ENCODE assay signal across 8 cellular contexts in the genomic region with DNA sequence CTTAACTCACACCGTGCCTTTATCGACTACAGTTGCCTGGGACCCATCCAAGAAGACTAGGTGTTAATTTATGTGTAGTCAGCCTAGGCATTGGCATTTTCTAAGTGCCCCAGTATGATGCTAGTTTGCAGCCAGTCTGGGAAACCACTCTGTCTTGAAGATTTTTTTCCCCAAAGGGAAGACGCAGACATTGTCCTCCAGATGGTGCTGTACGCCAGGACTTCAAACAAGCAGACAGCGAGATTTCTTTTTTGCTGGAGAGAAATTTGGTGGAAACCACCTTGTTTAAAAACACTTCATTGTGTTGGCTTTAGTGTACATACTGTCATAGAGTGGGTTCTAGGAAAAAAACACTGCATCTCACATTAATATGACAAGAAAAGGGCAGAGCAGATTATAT. TPM values are rescaled to one million over a fixed set of nuclear protein-coding genes. Genes with fewer than 3 reads are reported as not detected.
DNase-seq lines count a peak whose midpoint lies in the region; ATAC-seq, FAIRE-seq and TF ChIP-seq lines count a peak whose summit lies in the region.

No MANE protein-coding gene starts in this region.

- H3K27ac Mint-ChIP-seq in activated T-helper 2 cell treated with anti-CD3 and anti-CD28 coated beads, Interferon-gamma antibody, Interleukin-2, Interleukin-4, amounts not matched to agents 10 μg/mL and 5 μg/mL and 100 μg/mL, durations not matched to agents 14 hours and 24 hours and 36 hours: no peak overlapping the region

- peak overlapping the region; percentile 66 for H3K4me2 ChIP-seq in BLaER1

- H3K36me3 ChIP-seq in BLaER1: peaks cover 28% of the 10 kb centered on the region
- H3K36me3 ChIP-seq in bronchial epithelial cell (ENCODE audit: control insufficient read depth, insufficient read depth, low read length): no peaks in the 10 kb centered on the region
- H3K36me3 ChIP-seq in vagina: no peaks in the 10 kb centered on the region

- H3K4me1 Mint-ChIP-seq in activated T-helper 2 cell treated with anti-CD3 and anti-CD28 coated beads, Interferon-gamma antibody, Interleukin-2, Interleukin-4, amounts not matched to agents 10 μg/mL and 5 μg/mL and 100 μg/mL, durations not matched to agents 14 hours and 24 hours and 36 hours (ENCODE audit: low read depth): peaks cover 10% of the 10 kb centered on the region

- DNase-seq in GM13977 (ENCODE audit: low spot score) (peak; percentile 37), NCI-H2107 treated with DMSO at 0.1 percent for 48 hours (lab: John Stamatoyannopoulos, UW; ENCODE audit: unreplicated experiment) (peak; percentile 35), bronchial epithelial cell (ENCODE audit: low read depth) (peak; percentile 58), occipital lobe (lab: John Stamatoyannopoulos, UW) (peak; percentile 17), vagina (ENCODE audit: extremely low spot score in 2 of 2) (no peak)
- DNase-seq in activated T-helper 2 cell treated with anti-CD3 and anti-CD28 coated beads, Interferon-gamma antibody, Interleukin-2, Interleukin-4, amounts not matched to agents 10 μg/mL and 5 μg/mL and 100 μg/mL, durations not matched to agents 14 hours and 24 hours and 36 hours (ENCODE audit: low spot score): no peak

- TF ChIP-seq POLR2A in vagina (IDR thresholded peaks at IDR 0.05): no peak

- peaks cover 55% of the 10 kb centered on the region for H3K4me1 ChIP-seq in BLaER1
- H3K4me1 ChIP-seq in vagina: no peaks in the 10 kb centered on the region

- H3K27me3 ChIP-seq in BLaER1 (no peaks in the 10 kb centered on the region), bronchial epithelial cell (ENCODE audit: control insufficient read depth, insufficient read depth, low read length) (no peaks in the 10 kb centered on the region), vagina (no peaks in the 10 kb centered on the region)

- intact Hi-C loops in vagina (cut with DNase I): no loop called here
- intact Hi-C loops in activated T-helper 2 cell treated with anti-CD3 and anti-CD28 coated beads, Interferon-gamma antibody, Interleukin-2, Interleukin-4, amounts not matched to agents 10 μg/mL and 5 μg/mL and 100 μg/mL, durations not matched to agents 14 hours and 24 hours and 36 hours (cut with micrococcal nuclease): loop anchor here (5.0 kb wide), 1 partner anchor 58 kb away; no protein-coding TSS in a partner anchor

- peak overlapping the region; percentile 48 for H3K9ac ChIP-seq in BLaER1

- FAIRE-seq in bronchial epithelial cell (lab: Jason Lieb, UNC): no peak

- no peak overlapping the region for H3K4me3 Mint-ChIP-seq in activated T-helper 2 cell treated with anti-CD3 and anti-CD28 coated beads, Interferon-gamma antibody, Interleukin-2, Interleukin-4, amounts not matched to agents 10 μg/mL and 5 μg/mL and 100 μg/mL, durations not matched to agents 14 hours and 24 hours and 36 hours (ENCODE audit: low read depth)

- no peaks in the 10 kb centered on the region for H3K9me3 Mint-ChIP-seq in activated T-helper 2 cell treated with anti-CD3 and anti-CD28 coated beads, Interferon-gamma antibody, Interleukin-2, Interleukin-4, amounts not matched to agents 10 μg/mL and 5 μg/mL and 100 μg/mL, durations not matched to agents 14 hours and 24 hours and 36 hours

- H4K20me1 ChIP-seq in BLaER1: peaks cover under 1% of the 10 kb centered on the region; the same call in 1 of the 2 replicates

- no peaks in the 10 kb centered on the region for H3K36me3 Mint-ChIP-seq in activated T-helper 2 cell treated with anti-CD3 and anti-CD28 coated beads, Interferon-gamma antibody, Interleukin-2, Interleukin-4, amounts not matched to agents 10 μg/mL and 5 μg/mL and 100 μg/mL, durations not matched to agents 14 hours and 24 hours and 36 hours (ENCODE audit: low read depth)

- H3K27ac ChIP-seq in BLaER1 (peak overlapping the region; percentile 82), vagina (no peak overlapping the region)

- ATAC-seq in HG03520 (IDR thresholded peaks at IDR 0.05; ENCODE audit: unreplicated experiment): no peak

- peak overlapping the region; percentile 65 for H3K4me3 ChIP-seq in BLaER1
- H3K4me3 ChIP-seq in bronchial epithelial cell (ENCODE audit: low read depth, low read length): no peak overlapping the region
- H3K4me3 ChIP-seq in vagina: no peak overlapping the region

- in situ Hi-C loops in GM13977 (cut with MboI; ENCODE audit: low pct_unique_long_range_greater_than_20kb, low sequenced_read_pairs, unreplicated experiment): no loop called here

- no peaks in the 10 kb centered on the region for H3K27me3 Mint-ChIP-seq in activated T-helper 2 cell treated with anti-CD3 and anti-CD28 coated beads, Interferon-gamma antibody, Interleukin-2, Interleukin-4, amounts not matched to agents 10 μg/mL and 5 μg/mL and 100 μg/mL, durations not matched to agents 14 hours and 24 hours and 36 hours (ENCODE audit: low read depth)

- H3K9me3 ChIP-seq in BLaER1 (no peaks in the 10 kb centered on the region), vagina (no peaks in the 10 kb centered on the region)

- peak; percentile 69 for TF ChIP-seq CTCF in GM13977 (IDR thresholded peaks at IDR 0.05; ENCODE audit: extremely low read depth, insufficient read depth, missing control alignments)
- TF ChIP-seq CTCF in bronchial epithelial cell (IDR thresholded peaks at IDR 0.05; ENCODE audit: insufficient read depth, low read length, severe bottlenecking): peak; percentile 56
- no peak for TF ChIP-seq CTCF in vagina (IDR thresholded peaks at IDR 0.05)

RNA-seq across cellular contexts. Expression of a gene that starts 30.0 kb away (rescaled TPM):
- total RNA-seq in bronchial epithelial cell (0.53 and 1.9 TPM in 2 replicates), occipital lobe (12.2 TPM), vagina (14.2 TPM)
- 11.4 and 12.3 TPM in 2 replicates for total RNA-seq in activated T-helper 2 cell treated with anti-CD3 and anti-CD28 coated beads, Interferon-gamma antibody, Interleukin-2, Interleukin-4, amounts not matched to agents 10 μg/mL and 5 μg/mL and 100 μg/mL, durations not matched to agents 14 hours and 24 hours and 36 hours

RNA-seq across cellular contexts. Expression of a gene that starts 35.4 kb away (rescaled TPM):
- total RNA-seq in bronchial epithelial cell (0.26 and 0.64 TPM in 2 replicates), occipital lobe (12.6 TPM), vagina (15.7 TPM)
- total RNA-seq in activated T-helper 2 cell treated with anti-CD3 and anti-CD28 coated beads, Interferon-gamma antibody, Interleukin-2, Interleukin-4, amounts not matched to agents 10 μg/mL and 5 μg/mL and 100 μg/mL, durations not matched to agents 14 hours and 24 hours and 36 hours: 0.39 and 0.48 TPM in 2 replicates

Comparison
In these comparisons a context has a peak if more than half of its experiments do, and no peak if none do; other contexts are left out.
1. DNase-seq: peak in GM13977 (single experiment), NCI-H2107 treated with DMSO at 0.1 percent for 48 hours (single experiment), bronchial epithelial cell (single experiment) and occipital lobe (single experiment); none in vagina (0 of 2) and activated T-helper 2 cell treated with anti-CD3 and anti-CD28 coated beads, Interferon-gamma antibody, Interleukin-2, Interleukin-4, amounts not matched to agents 10 μg/mL and 5 μg/mL and 100 μg/mL, durations not matched to agents 14 hours and 24 hours and 36 hours (single experiment).
2. CTCF ChIP-seq: peak in GM13977 (single experiment) and bronchial epithelial cell (single experiment); none in vagina (0 of 3).